ENCODE assay signal across 22 cellular contexts in the genomic region with DNA sequence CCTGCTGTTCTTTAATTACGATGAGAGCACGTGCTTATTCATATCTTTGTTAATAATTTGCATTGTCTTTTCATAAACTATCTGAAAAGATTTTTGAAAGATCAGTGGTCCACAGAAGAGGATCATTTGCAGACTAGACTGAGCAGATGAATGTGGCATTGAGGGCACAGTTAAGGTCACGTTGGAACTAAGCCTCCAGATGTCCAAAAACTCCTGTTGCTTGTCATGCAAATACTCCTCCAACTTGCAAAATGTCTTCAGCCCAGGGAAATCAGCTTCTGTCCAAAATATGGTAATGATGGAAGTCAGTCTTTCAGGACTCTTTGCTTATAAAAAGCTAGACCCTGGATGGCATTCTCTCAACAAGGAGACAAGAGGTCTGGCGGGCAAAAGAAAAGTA.
DNase-seq lines count a peak whose midpoint lies in the region; ATAC-seq and TF ChIP-seq lines count a peak whose summit lies in the region.
"Had no signal": no experiment of that assay in that cellular context is flagged by ENCODE, and none has a peak within 500 bp of the region (broad histone marks: within the 10 kb centered on the region; RNA-seq: fewer than 3 reads in every experiment).

No MANE protein-coding gene starts in this region.

- H3K27me3 ChIP-seq in ACC112 (ENCODE audit: insufficient read depth, low read length) = no peaks in the 10 kb centered on the region
- H3K27me3 ChIP-seq: neural progenitor cell, uterus had no signal

- H3K27me3 Mint-ChIP-seq in T-helper 2 cell treated with Interferon-gamma antibody and Interleukin-4, amounts not matched to agents 5 μg/mL and 100 μg/mL, for 36 hours (ENCODE audit: low read depth) = peaks cover 4% of the 10 kb centered on the region

- H3K4me3 ChIP-seq in ACC112 (ENCODE audit: low read depth, low read length) (peak overlapping the region; percentile 23), OCI-LY7 (ENCODE audit: low read depth, low read length, poor library complexity, severe bottlenecking) (no peak overlapping the region)
- H3K4me3 ChIP-seq: A549, left ventricle myocardium inferior, neural progenitor cell, uterus had no signal

- H3K27ac ChIP-seq in ACC112 (ENCODE audit: low read depth, low read length) = peak overlapping the region; percentile 74
- peak overlapping the region; percentile 26 for H3K27ac ChIP-seq in epithelial cell of prostate
- H3K27ac ChIP-seq in OCI-LY7 (ENCODE audit: low read depth, low read length, poor library complexity, severe bottlenecking) = no peak overlapping the region
- H3K27ac ChIP-seq: A549, left ventricle myocardium inferior, neural progenitor cell, uterus had no signal

- H3K4me3 Mint-ChIP-seq in T-helper 2 cell treated with Interferon-gamma antibody and Interleukin-4, amounts not matched to agents 5 μg/mL and 100 μg/mL, for 36 hours = no peak overlapping the region
- H3K4me3 Mint-ChIP-seq: activated T-cell treated with anti-CD3 and anti-CD28 coated beads, Interleukin-2, amount 50 U/mL, for 4 hours; neural progenitor cell had no signal

- no peaks in the 10 kb centered on the region for H3K9me2 ChIP-seq in OCI-LY7 (ENCODE audit: insufficient read depth, low read length)
- H3K9me2 ChIP-seq: SK-N-SH had no signal

- DNase-seq in NCI-H82 (lab: John Stamatoyannopoulos, UW) = peak; percentile 90
- no peak for DNase-seq in epithelial cell of prostate (ENCODE audit: low read depth, low spot score)
- DNase-seq in myocyte (ENCODE audit: low read depth) = peak; percentile 49
- DNase-seq in stimulated activated naive CD8-positive, alpha-beta T cell treated with anti-CD3 and anti-CD28 coated beads, Interleukin-15, Interleukin-2, amounts not matched to agents 100 U/mL and 50 U/mL, for 24 hours = no peak
- DNase-seq in T-helper 2 cell treated with Interferon-gamma antibody and Interleukin-4, amounts not matched to agents 5 μg/mL and 100 μg/mL, for 36 hours (ENCODE audit: low spot score) = no peak
- no peak for DNase-seq in OCI-M2 (lab: John Stamatoyannopoulos, UW; ENCODE audit: unreplicated experiment)
- no peak for DNase-seq in OCI-LY7 (ENCODE audit: low spot score)
- DNase-seq: activated CD4-positive, alpha-beta T cell treated with anti-CD3 and anti-CD28 coated beads for 4 hours; activated T-cell treated with anti-CD3 and anti-CD28 coated beads, Interleukin-2, amount 50 U/mL, for 4 hours; BE2C; DMS79; Karpas-422; left ventricle myocardium inferior; NCI-H1092 treated with DMSO at 0.1 percent for 48 hours; NCI-H2029; posterior cingulate gyrus; SK-N-SH; T-helper 2 cell; uterus had no signal

- peaks cover under 1% of the 10 kb centered on the region for H3K9me3 Mint-ChIP-seq in T-helper 2 cell treated with Interferon-gamma antibody and Interleukin-4, amounts not matched to agents 5 μg/mL and 100 μg/mL, for 36 hours

- H3K4me2 ChIP-seq in OCI-LY7 (ENCODE audit: low read length) = no peak overlapping the region
- H3K4me2 ChIP-seq: A549, neural progenitor cell, SK-N-SH had no signal

- CTCF ChIA-PET in OCI-LY7 (lab: Charles Lee; ENCODE audit: unreplicated experiment) = no interaction called here

- POLR2A ChIA-PET in OCI-LY7 (lab: Charles Lee) = interaction anchor here (0.7 kb wide), 1 partner anchor 78 kb away, joined by 3 read pairs; no protein-coding TSS in a partner anchor

- H3K79me2 ChIP-seq in ACC112 (ENCODE audit: control insufficient read depth, insufficient read depth, low read length, unreplicated experiment) (no peaks in the 10 kb centered on the region), OCI-LY7 (ENCODE audit: insufficient read depth, low read depth, low read length) (no peaks in the 10 kb centered on the region)

- no peak for ATAC-seq in stimulated activated naive CD8-positive, alpha-beta T cell treated with anti-CD3 and anti-CD28 coated beads, Interleukin-15, Interleukin-2, amounts not matched to agents 100 U/mL and 50 U/mL, for 24 hours
- ATAC-seq: A549; activated T-cell treated with anti-CD3 and anti-CD28 coated beads, Interleukin-2, amount 50 U/mL, for 4 hours had no signal

- H3K36me3 Mint-ChIP-seq in T-helper 2 cell treated with Interferon-gamma antibody and Interleukin-4, amounts not matched to agents 5 μg/mL and 100 μg/mL, for 36 hours (ENCODE audit: low read depth) = no peaks in the 10 kb centered on the region
- H3K36me3 Mint-ChIP-seq: neural progenitor cell had no signal

- H2AFZ ChIP-seq in ACC112 (ENCODE audit: low read length, unreplicated experiment) (peak overlapping the region; percentile 45), OCI-LY7 (ENCODE audit: low read length) (no peak overlapping the region)
- H2AFZ ChIP-seq: neural progenitor cell had no signal

- no peaks in the 10 kb centered on the region for H4K20me1 ChIP-seq in OCI-LY7 (ENCODE audit: insufficient read depth, low read length)

- H3K4me1 Mint-ChIP-seq in T-helper 2 cell treated with Interferon-gamma antibody and Interleukin-4, amounts not matched to agents 5 μg/mL and 100 μg/mL, for 36 hours (ENCODE audit: low read depth) = no peaks in the 10 kb centered on the region

- H3K4me1 ChIP-seq in ACC112 (ENCODE audit: control insufficient read depth, insufficient read depth, low read length, unreplicated experiment) (peaks cover 31% of the 10 kb centered on the region), OCI-LY7 (ENCODE audit: insufficient read depth, low read length, poor library complexity, severe bottlenecking) (no peaks in the 10 kb centered on the region)
- H3K4me1 ChIP-seq: A549, BE2C, neural progenitor cell, uterus had no signal

- intact Hi-C loops in OCI-LY7 (cut with micrococcal nuclease; ENCODE audit: unreplicated experiment) = no loop called here

- TF ChIP-seq CTCF in OCI-LY7 (conservative IDR thresholded peaks at IDR 0.05; ENCODE audit: low read length) = no peak

- BruUV-seq in OCI-LY7 (replicated peaks; lab: Mats Ljungman, UMichigan) = no TSS peak

- no peaks in the 10 kb centered on the region for H3K9me3 ChIP-seq in OCI-LY7 (ENCODE audit: low read length)
- H3K9me3 ChIP-seq: BE2C, SK-N-SH had no signal

- no peaks in the 10 kb centered on the region for H3K36me3 ChIP-seq in ACC112 (ENCODE audit: insufficient read depth, low read length)
- no peaks in the 10 kb centered on the region for H3K36me3 ChIP-seq in OCI-LY7 (ENCODE audit: insufficient read depth, low read length)
- H3K36me3 ChIP-seq: BE2C, left ventricle myocardium inferior, neural progenitor cell, uterus had no signal

- no peak overlapping the region for H3K27ac Mint-ChIP-seq in T-helper 2 cell treated with Interferon-gamma antibody and Interleukin-4, amounts not matched to agents 5 μg/mL and 100 μg/mL, for 36 hours
- H3K27ac Mint-ChIP-seq: neural progenitor cell had no signal

Comparison
In these comparisons a context has a peak if more than half of its experiments do, and no peak if none do; other contexts are left out.
1. DNase-seq: peak in NCI-H82 (single experiment) and myocyte (single experiment); none in epithelial cell of prostate (single experiment), stimulated activated naive CD8-positive, alpha-beta T cell treated with anti-CD3 and anti-CD28 coated beads, Interleukin-15, Interleukin-2, amounts not matched to agents 100 U/mL and 50 U/mL, for 24 hours (single experiment), T-helper 2 cell treated with Interferon-gamma antibody and Interleukin-4, amounts not matched to agents 5 μg/mL and 100 μg/mL, for 36 hours (single experiment), OCI-M2 (single experiment) and OCI-LY7 (single experiment).